ENCODE assay signal across 16 cellular contexts in genomic region chr14:81276699-81277069, GRCh38. TPM values are rescaled to one million over a fixed set of nuclear protein-coding genes. Genes with fewer than 3 reads are reported as not detected.
DNase-seq lines count a peak whose midpoint lies in the region; ATAC-seq and TF ChIP-seq lines count a peak whose summit lies in the region.
"Had no signal": no experiment of that assay in that cellular context is flagged by ENCODE, and none has a peak within 500 bp of the region (broad histone marks: within the 10 kb centered on the region; RNA-seq: fewer than 3 reads in every experiment).

No MANE protein-coding gene starts in this region.

- no peak overlapping the region for H3K4me3 ChIP-seq in tibial nerve

- H3K9me3 ChIP-seq in tibial nerve: no peaks in the 10 kb centered on the region

- H3K4me3 Mint-ChIP-seq in endothelial cell (ENCODE audit: unreplicated experiment): peak overlapping the region; percentile 43
- no peak overlapping the region for H3K4me3 Mint-ChIP-seq in effector memory CD8-positive, alpha-beta T cell
- H3K4me3 Mint-ChIP-seq: activated naive CD4-positive, alpha-beta T cell treated with anti-CD3 and anti-CD28 coated beads, Interleukin-2, amount 10 ng/mL, durations not matched to agents 7 days and 5 days had no signal

- no peaks in the 10 kb centered on the region for H3K27me3 Mint-ChIP-seq in endothelial cell (ENCODE audit: unreplicated experiment)
- peaks cover 31 to 43% of the 10 kb centered on the region in 2 donors for H3K27me3 Mint-ChIP-seq in effector memory CD8-positive, alpha-beta T cell

- no peak for TF ChIP-seq CTCF in endothelial cell (IDR thresholded peaks at IDR 0.05; ENCODE audit: unreplicated experiment)
- no peak for TF ChIP-seq CTCF in tibial nerve (IDR thresholded peaks at IDR 0.05)

- no peak for TF ChIP-seq EP300 in tibial nerve (IDR thresholded peaks at IDR 0.05)

- ATAC-seq in GM18511 (IDR thresholded peaks at IDR 0.05; ENCODE audit: unreplicated experiment) (peak; percentile 53), GM19351 (IDR thresholded peaks at IDR 0.05; ENCODE audit: unreplicated experiment) (peak; percentile 59), HG03097 (IDR thresholded peaks at IDR 0.05; ENCODE audit: low FRiP score, unreplicated experiment) (peak; percentile 38), HG02852 (IDR thresholded peaks at IDR 0.05; ENCODE audit: unreplicated experiment) (no peak)
- ATAC-seq in effector memory CD8-positive, alpha-beta T cell (replicated peaks): no peak
- ATAC-seq: HCT116 had no signal

- no peaks in the 10 kb centered on the region for H3K9me3 Mint-ChIP-seq in endothelial cell (ENCODE audit: unreplicated experiment)
- no peaks in the 10 kb centered on the region for H3K9me3 Mint-ChIP-seq in effector memory CD8-positive, alpha-beta T cell
- H3K9me3 Mint-ChIP-seq: activated naive CD4-positive, alpha-beta T cell treated with anti-CD3 and anti-CD28 coated beads, Interleukin-2, amount 10 ng/mL, durations not matched to agents 7 days and 5 days had no signal

- H3K27ac ChIP-seq in tibial nerve: no peak overlapping the region

- H3K36me3 ChIP-seq in tibial nerve: no peaks in the 10 kb centered on the region

- no peak overlapping the region for H3K27ac Mint-ChIP-seq in endothelial cell (ENCODE audit: unreplicated experiment)
- no peak overlapping the region for H3K27ac Mint-ChIP-seq in effector memory CD8-positive, alpha-beta T cell
- H3K27ac Mint-ChIP-seq: activated naive CD4-positive, alpha-beta T cell treated with anti-CD3 and anti-CD28 coated beads, Interleukin-2, amount 10 ng/mL, durations not matched to agents 7 days and 5 days had no signal

- DNase-seq in endothelial cell (ENCODE audit: low spot score): no peak
- no peak for DNase-seq in tibial nerve (ENCODE audit: low spot score in 2 of 2)
- DNase-seq in effector memory CD8-positive, alpha-beta T cell: no peak
- no peak for DNase-seq in NCI-H1694 (lab: John Stamatoyannopoulos, UW)
- DNase-seq: activated CD4-positive, alpha-beta T cell treated with anti-CD3 and anti-CD28 coated beads for 48 hours; activated naive CD4-positive, alpha-beta T cell treated with anti-CD3 and anti-CD28 coated beads, Interleukin-2, amount 10 ng/mL, durations not matched to agents 7 days and 5 days; AML-193; left cardiac atrium; NCI-H1105; SIG-M5; stimulated activated naive CD4-positive, alpha-beta T cell had no signal

- no peaks in the 10 kb centered on the region for H3K27me3 ChIP-seq in tibial nerve

- 58 to 66% methylated on average over 5 of the region's 5 CpGs for WGBS in tibial nerve, 2 donors

- H3K4me1 ChIP-seq in tibial nerve: peaks cover 0 to 32% (median 9%) of the 10 kb centered on the region in 4 donors

- peaks cover 30% of the 10 kb centered on the region for H3K36me3 Mint-ChIP-seq in endothelial cell (ENCODE audit: low read depth, unreplicated experiment)
- H3K36me3 Mint-ChIP-seq in effector memory CD8-positive, alpha-beta T cell (ENCODE audit: insufficient read depth): no peaks in the 10 kb centered on the region
- H3K36me3 Mint-ChIP-seq: activated naive CD4-positive, alpha-beta T cell treated with anti-CD3 and anti-CD28 coated beads, Interleukin-2, amount 10 ng/mL, durations not matched to agents 7 days and 5 days had no signal

- H3K4me1 Mint-ChIP-seq in endothelial cell (ENCODE audit: unreplicated experiment): peaks cover 6% of the 10 kb centered on the region
- peaks cover 0 to 5% of the 10 kb centered on the region in 2 donors for H3K4me1 Mint-ChIP-seq in effector memory CD8-positive, alpha-beta T cell (ENCODE audit: low read depth in 2 of 2)
- H3K4me1 Mint-ChIP-seq: activated naive CD4-positive, alpha-beta T cell treated with anti-CD3 and anti-CD28 coated beads, Interleukin-2, amount 10 ng/mL, durations not matched to agents 7 days and 5 days had no signal

- no peak for TF ChIP-seq POLR2A in tibial nerve (IDR thresholded peaks at IDR 0.05)

RNA-seq across cellular contexts. Expression of gene GTF2A1, which starts 55.9 kb away (rescaled TPM):
- 34.6 TPM for total RNA-seq in endothelial cell (ENCODE audit: unreplicated experiment)
- total RNA-seq in tibial nerve: 10 to 100 TPM; 20.7 to 27.3 (median 26.2) TPM

Comparison
In these comparisons a context has a peak if more than half of its experiments do, and no peak if none do; other contexts are left out.
1. ATAC-seq: peak in GM18511 (single experiment), GM19351 (single experiment) and HG03097 (single experiment); none in effector memory CD8-positive, alpha-beta T cell (single experiment) and HG02852 (single experiment).